ENCODE assay signal across 18 cellular contexts in the genomic region with DNA sequence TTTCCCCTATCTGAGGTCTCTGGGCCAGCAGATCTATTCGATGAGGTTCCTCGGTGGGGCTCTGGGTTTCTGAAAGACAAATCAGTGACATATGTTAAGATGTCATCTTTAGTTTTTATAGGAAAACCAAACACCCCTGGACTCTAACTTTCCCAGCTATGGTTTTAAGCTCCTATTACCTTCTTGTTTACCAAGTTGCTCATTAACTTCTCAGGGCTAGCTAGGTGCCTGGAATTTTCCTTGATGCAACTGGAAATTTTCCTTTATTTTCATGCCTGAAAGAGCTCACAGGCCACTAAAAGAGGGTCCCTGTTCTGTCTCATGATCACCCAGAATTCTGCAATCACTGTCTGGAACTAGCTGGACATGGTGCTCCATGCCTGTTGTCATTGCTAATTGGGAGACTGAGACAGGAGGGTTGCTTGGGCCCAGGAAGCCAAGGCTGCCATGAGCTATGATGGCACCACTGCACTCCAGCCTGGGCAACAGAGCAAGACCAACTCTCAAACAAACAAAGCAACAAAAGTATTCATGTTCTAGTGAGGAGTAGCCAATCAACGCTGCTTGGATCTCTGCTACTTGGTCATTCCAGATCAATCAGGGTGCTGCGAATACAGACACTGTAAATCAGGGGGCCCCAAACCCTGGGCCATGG.
DNase-seq lines count a peak whose midpoint lies in the region; ATAC-seq, FAIRE-seq and TF ChIP-seq lines count a peak whose summit lies in the region.
"Had no signal": no experiment of that assay in that cellular context is flagged by ENCODE, and none has a peak within 500 bp of the region (broad histone marks: within the 10 kb centered on the region; RNA-seq: fewer than 3 reads in every experiment).

No MANE protein-coding gene starts in this region.

- FAIRE-seq in urothelium cell line (lab: Jason Lieb, UNC), result peak; percentile 20
- FAIRE-seq: A204.1, GM12892, H54, HTR-8/SVneo had no signal

- no peaks in the 10 kb centered on the region for H3K9me2 ChIP-seq in hepatocyte (replicated peaks; ENCODE audit: insufficient read depth)

- H3K9me3 ChIP-seq in hepatocyte (ENCODE audit: low read depth), result no peaks in the 10 kb centered on the region
- H3K9me3 ChIP-seq: BE2C had no signal

- H3K4me3 ChIP-seq in hepatocyte, result no peak overlapping the region

- H3K9me3 Mint-ChIP-seq in nephron, result no peaks in the 10 kb centered on the region

- in situ Hi-C loops in Caki2 (cut with HindIII; ENCODE audit: low pct_unique_long_range_greater_than_20kb, low sequenced_read_pairs), result no loop called here

- H3K4me2 ChIP-seq in hepatocyte, result peak overlapping the region; percentile 15

- no peaks in the 10 kb centered on the region for H3K36me3 ChIP-seq in hepatocyte (replicated peaks; ENCODE audit: insufficient read depth, low read depth)
- H3K36me3 ChIP-seq: BE2C had no signal

- H3K4me1 Mint-ChIP-seq in nephron, result peaks cover 6% of the 10 kb centered on the region
- H3K4me1 Mint-ChIP-seq: CD4-positive, alpha-beta memory T cell had no signal

- no peaks in the 10 kb centered on the region for H3K27me3 ChIP-seq in hepatocyte
- H3K27me3 ChIP-seq: BE2C had no signal

- no peaks in the 10 kb centered on the region for H3K79me2 ChIP-seq in hepatocyte

- WGBS in hepatocyte (ENCODE audit: low lambda C conversion rate, missing lambda C conversion rate), result 82% methylated on average over 4 of the region's 4 CpGs

- no peak overlapping the region for H3K27ac ChIP-seq in hepatocyte
- H3K27ac ChIP-seq: C4-2B had no signal

- H3K27ac Mint-ChIP-seq in nephron, result peak overlapping the region; percentile 74 to 83 (median 75)

- no peak for ATAC-seq in GM21576 (IDR thresholded peaks at IDR 0.05; ENCODE audit: unreplicated experiment)
- ATAC-seq: HCT116 had no signal

- no peaks in the 10 kb centered on the region for H4K20me1 ChIP-seq in hepatocyte (ENCODE audit: insufficient read depth, poor library complexity, severe bottlenecking)

- DNase-seq in Caki2 (ENCODE audit: low read depth) (peak; percentile 40), hepatocyte (ENCODE audit: low spot score) (peak; percentile 22), urothelium cell line (ENCODE audit: low spot score) (no peak), SHP77 treated with DMSO at 0.1 percent for 48 hours (lab: John Stamatoyannopoulos, UW) (no peak)
- DNase-seq in activated CD8-positive, alpha-beta memory T cell treated with anti-CD3 and anti-CD28 coated beads for 24 hours, result no peak
- DNase-seq: CD4-positive, alpha-beta memory T cell; COR-L47; DND-41; GDM1 had no signal

- peaks cover 28% of the 10 kb centered on the region for H3K27me3 Mint-ChIP-seq in nephron (ENCODE audit: low read depth)
- H3K27me3 Mint-ChIP-seq: CD4-positive, alpha-beta memory T cell had no signal

- peaks cover 12% of the 10 kb centered on the region for H3K4me1 ChIP-seq in hepatocyte (ENCODE audit: insufficient read depth)

- no peak overlapping the region for H2AFZ ChIP-seq in hepatocyte

- no peaks in the 10 kb centered on the region for H3K36me3 Mint-ChIP-seq in nephron (ENCODE audit: low read depth)
- H3K36me3 Mint-ChIP-seq: CD4-positive, alpha-beta memory T cell had no signal

- no peak overlapping the region for H3K4me3 Mint-ChIP-seq in nephron
- H3K4me3 Mint-ChIP-seq: CD4-positive, alpha-beta memory T cell had no signal

- TF ChIP-seq CTCF in hepatocyte (IDR thresholded peaks at IDR 0.05; ENCODE audit: poor library complexity), result no peak
- no peak for TF ChIP-seq CTCF in nephron (IDR thresholded peaks at IDR 0.05; ENCODE audit: unreplicated experiment in 3 of 3)

Comparison
In these comparisons a context has a peak if more than half of its experiments do, and no peak if none do; other contexts are left out.
1. DNase-seq: peak in Caki2 (single experiment) and hepatocyte (single experiment); none in urothelium cell line (single experiment), activated CD8-positive, alpha-beta memory T cell treated with anti-CD3 and anti-CD28 coated beads for 24 hours (single experiment) and SHP77 treated with DMSO at 0.1 percent for 48 hours (single experiment).